Comparison of ENCODE assay signal across 8 cellular contexts in genomic region chr16:22375117-22375962, GRCh38. TPM values are rescaled to one million over a fixed set of nuclear protein-coding genes. Genes with fewer than 3 reads are reported as not detected.
DNase-seq lines count a peak whose midpoint lies in the region; ATAC-seq and TF ChIP-seq lines count a peak whose summit lies in the region.

No MANE protein-coding gene starts in this region.

- H3K9me3 ChIP-seq in H9 (ENCODE audit: control insufficient read depth, low read depth, low read length): no peaks in the 10 kb centered on the region

- CTCF ChIA-PET in RWPE1 (lab: Yijun Ruan, JAX): interaction anchor here (0.6 kb wide), 1 partner anchor 1600 kb away, joined by 3 read pairs; no protein-coding TSS in a partner anchor

- H3K27ac ChIP-seq in H9 (ENCODE audit: insufficient read length, low read depth, low read length): no peak overlapping the region
- H3K27ac ChIP-seq in RWPE1: peak overlapping the region; percentile 76

- H3K4me3 ChIP-seq in epithelial cell of proximal tubule (ENCODE audit: low read depth, low read length): peak overlapping the region; percentile 77

- peak overlapping the region; percentile 78 for H3K4me2 ChIP-seq in H9 (ENCODE audit: insufficient read depth, insufficient read length, low read length)

- no peak overlapping the region for H2BK120ac ChIP-seq in H9 (ENCODE audit: low read depth, low read length, poor library complexity, severe bottlenecking)

- no peak for TF ChIP-seq CTCF in H9 (conservative IDR thresholded peaks at IDR 0.05)
- no peak for TF ChIP-seq CTCF in RWPE1 (conservative IDR thresholded peaks at IDR 0.05; ENCODE audit: low read depth)
- no peak for TF ChIP-seq CTCF in epithelial cell of proximal tubule (conservative IDR thresholded peaks at IDR 0.05; ENCODE audit: low read depth, low read length)
- no peak for TF ChIP-seq CTCF in osteocyte (IDR thresholded peaks at IDR 0.05)

- H3K27me3 Mint-ChIP-seq in H9 (ENCODE audit: low read depth) (peaks cover 11% of the 10 kb centered on the region), osteocyte (ENCODE audit: unreplicated experiment) (no peaks in the 10 kb centered on the region)

- POLR2A ChIA-PET in RWPE1 (lab: Yijun Ruan, JAX; ENCODE audit: low non-redundant PET): no interaction called here

- no peak overlapping the region for H4K5ac ChIP-seq in H9 (ENCODE audit: insufficient read length, low read depth, low read length)

- peak overlapping the region; percentile 3 for H3K9ac ChIP-seq in H9 (ENCODE audit: extremely low read depth, insufficient read length, low read length)

- H3K18ac ChIP-seq in H9 (ENCODE audit: insufficient read length, low read depth, low read length): no peak overlapping the region

- H3K56ac ChIP-seq in H9 (ENCODE audit: insufficient read length, low read depth, low read length): no peak overlapping the region

- DNase-seq in H9 (no peak), RWPE1 (ENCODE audit: low spot score) (no peak), epithelial cell of proximal tubule (ENCODE audit: low read depth) (no peak), osteocyte (ENCODE audit: extremely low spot score, unreplicated experiment) (no peak), germinal center (ENCODE audit: low spot score) (no peak)
- no peak for DNase-seq in activated CD4-positive, CD25-positive, alpha-beta regulatory T cell (lab: John Stamatoyannopoulos, UW)

- peaks cover 2% of the 10 kb centered on the region; the same call in 1 of the 2 replicates for H3K4me1 ChIP-seq in H9 (ENCODE audit: insufficient read depth, low read length)

- H2BK5ac ChIP-seq in H9 (ENCODE audit: insufficient read length, low read length): no peak overlapping the region

- WGBS in H9 (ENCODE audit: extremely low coverage, insufficient read length, low lambda C conversion rate): no CpG with 5 or more reads among the region's 28 CpGs

- H3K79me2 ChIP-seq in H9 (ENCODE audit: insufficient read depth, low read length): peaks cover 5% of the 10 kb centered on the region; the same call in 1 of the 2 replicates

- no peak overlapping the region for H2AFZ ChIP-seq in H9 (ENCODE audit: low read length)

- H4K91ac ChIP-seq in H9 (ENCODE audit: insufficient read length, low read depth, low read length): no peak overlapping the region

- peaks cover 33 to 46% of the 10 kb centered on the region in 2 experiments for H3K4me1 Mint-ChIP-seq in H9
- peaks cover 40% of the 10 kb centered on the region for H3K4me1 Mint-ChIP-seq in osteocyte (ENCODE audit: unreplicated experiment)

- no peak overlapping the region for H2AK5ac ChIP-seq in H9 (ENCODE audit: insufficient read length, low read length)

- no peak overlapping the region for H3K4ac ChIP-seq in H9 (ENCODE audit: low read depth, low read length)

- no peaks in the 10 kb centered on the region for H3K27me3 ChIP-seq in H9 (ENCODE audit: insufficient read depth, low read length)

- 0 out of 5 replicates have a peak, but pooled peaks cover 0 to 2% of the 10 kb centered on the region in 2 experiments for H3K9me3 Mint-ChIP-seq in H9
- H3K9me3 Mint-ChIP-seq in osteocyte (ENCODE audit: unreplicated experiment): no peaks in the 10 kb centered on the region

- peak overlapping the region in 1 of 3 experiments; percentile 94; a peak in 2 of 7 replicates for H3K27ac Mint-ChIP-seq in H9
- peak overlapping the region; percentile 85 for H3K27ac Mint-ChIP-seq in osteocyte (ENCODE audit: unreplicated experiment)

- no peak overlapping the region for H3K14ac ChIP-seq in H9 (ENCODE audit: insufficient read depth, low read length)

- H2BK15ac ChIP-seq in H9 (ENCODE audit: low read depth, low read length): no peak overlapping the region

- peaks cover 3% of the 10 kb centered on the region for H3K79me1 ChIP-seq in H9 (ENCODE audit: insufficient read depth, low read depth, low read length, poor library complexity, severe bottlenecking)

- ATAC-seq in HG03354 (IDR thresholded peaks at IDR 0.05; ENCODE audit: poor library complexity, severe bottlenecking, unreplicated experiment): no peak
- no peak for ATAC-seq in HG03460 (IDR thresholded peaks at IDR 0.05; ENCODE audit: unreplicated experiment)

- H4K20me1 ChIP-seq in H9 (ENCODE audit: control insufficient read depth, insufficient read depth, insufficient read length): no peaks in the 10 kb centered on the region

- H4K8ac ChIP-seq in H9 (replicated peaks; ENCODE audit: insufficient read length, low read depth, low read length): no peak overlapping the region

- no peak overlapping the region for H3K23ac ChIP-seq in H9 (ENCODE audit: insufficient read length, low read depth, low read length)

- no peak overlapping the region for H2BK20ac ChIP-seq in H9 (ENCODE audit: low read depth, low read length, poor library complexity, severe bottlenecking)

- peaks cover 11% of the 10 kb centered on the region for H3K23me2 ChIP-seq in H9 (ENCODE audit: insufficient read length, low read depth, low read length, poor library complexity, severe bottlenecking)

- H3K4me3 Mint-ChIP-seq in H9 (peak overlapping the region; percentile 86), osteocyte (ENCODE audit: unreplicated experiment) (peak overlapping the region; percentile 93)

- no peak overlapping the region for H2BK12ac ChIP-seq in H9 (ENCODE audit: insufficient read length, low read depth, low read length)

- H3K36me3 Mint-ChIP-seq in H9 (ENCODE audit: insufficient read depth in 1 of 3, low read depth in 3 of 3) (peaks cover 5 to 19% (median 15%) of the 10 kb centered on the region in 3 experiments; a peak in 6 of 7 replicates), osteocyte (ENCODE audit: unreplicated experiment) (no peaks in the 10 kb centered on the region)

- no peak overlapping the region for H3T11ph ChIP-seq in H9 (ENCODE audit: low read length)

RNA-seq across cellular contexts. Expression of gene CDR2, which starts 0.9 kb away (rescaled TPM):
- total RNA-seq in H9 (2021) (33.4 and 33.8 TPM in 2 replicates), epithelial cell of proximal tubule (36.1 and 37.0 TPM in 2 replicates), osteocyte (22.8 and 23.7 TPM in 2 replicates)
